In the genomic region with DNA sequence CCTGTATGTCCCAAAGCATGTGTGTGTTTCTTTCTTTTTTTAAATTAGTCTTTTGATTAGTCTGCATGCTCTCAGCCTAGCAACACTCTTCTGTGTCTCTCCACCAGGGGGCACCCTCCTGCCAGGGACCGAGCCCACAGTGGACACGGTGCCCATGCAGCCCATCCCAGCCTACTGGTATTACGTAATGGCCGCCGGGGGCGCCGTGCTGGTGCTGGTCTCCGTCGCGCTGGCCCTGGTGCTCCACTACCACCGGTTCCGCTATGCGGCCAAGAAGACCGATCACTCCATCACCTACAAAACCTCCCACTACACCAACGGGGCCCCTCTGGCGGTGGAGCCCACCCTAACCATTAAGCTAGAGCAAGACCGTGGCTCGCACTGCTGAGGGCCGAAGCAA, we compare ENCODE assay signal across 7 cellular contexts.
A peak's percentile ranks its signal among the peaks of the same experiment; 100 is the strongest.
DNase-seq lines count a peak whose midpoint lies in the region; ATAC-seq lines count a peak whose summit lies in the region.

No MANE protein-coding gene starts in this region.

- H3K4me3 ChIP-seq in NT2/D1 (ENCODE audit: insufficient read length, low read depth), result no peak overlapping the region

- H3K4me1 ChIP-seq in NT2/D1 (ENCODE audit: insufficient read depth, insufficient read length), result no peaks in the 10 kb centered on the region

- ATAC-seq in GM21717 (IDR thresholded peaks at IDR 0.05; ENCODE audit: unreplicated experiment) (peak; percentile 42), HG02973 (IDR thresholded peaks at IDR 0.05; ENCODE audit: unreplicated experiment) (no peak), GM21390 (IDR thresholded peaks at IDR 0.05; ENCODE audit: unreplicated experiment) (no peak)

- DNase-seq in EH (ENCODE audit: low read depth) (peak; percentile 35), NT2/D1 (ENCODE audit: low read depth, low spot score) (peak; percentile 57), cerebellar cortex (ENCODE audit: low spot score) (peak; percentile 38), medulla oblongata (ENCODE audit: extremely low spot score) (peak; percentile 27)

- H3K9ac ChIP-seq in NT2/D1 (ENCODE audit: insufficient read length, low read depth), result no peak overlapping the region

- peaks cover 6% of the 10 kb centered on the region for H3K36me3 ChIP-seq in NT2/D1 (ENCODE audit: insufficient read depth, insufficient read length, low read length)

- no peaks in the 10 kb centered on the region for H3K27me3 ChIP-seq in NT2/D1 (ENCODE audit: insufficient read depth, insufficient read length)

- no peaks in the 10 kb centered on the region for H3K9me3 ChIP-seq in NT2/D1 (ENCODE audit: insufficient read depth, low read length)
